ENCODE assay signal across 29 cellular contexts in genomic region chr17:40718904-40719303, GRCh38. TPM values are rescaled to one million over a fixed set of nuclear protein-coding genes. Genes with fewer than 3 reads are reported as not detected.
"Had no signal": no experiment of that assay in that cellular context is flagged by ENCODE, and none has a peak within 500 bp of the region (broad histone marks: within the 10 kb centered on the region; RNA-seq: fewer than 3 reads in every experiment).

No MANE protein-coding gene starts in this region.

- DNase-seq: activated CD4-positive, alpha-beta T cell treated with anti-CD3 and anti-CD28 coated beads, Interleukin-2, amount 10 ng/mL, durations not matched to agents 7 days and 5 days; activated CD4-positive, CD25-positive, alpha-beta regulatory T cell treated with anti-CD3 and anti-CD28 coated beads, Interleukin-2, amount 50 U/mL, for 72 hours; activated CD8-positive, alpha-beta T cell treated with anti-CD3 and anti-CD28 coated beads, Interleukin-2, amount 10 ng/mL, durations not matched to agents 7 days and 5 days; activated gamma-delta T cell; activated naive CD4-positive, alpha-beta T cell treated with anti-CD3 and anti-CD28 coated beads, Interleukin-2, amount 50 U/mL, for 16 hours; activated naive CD8-positive, alpha-beta T cell treated with anti-CD3 and anti-CD28 coated beads, Interleukin-2, amount 50 U/mL, for 24 hours; aorta; brain microvascular endothelial cell; central memory CD4-positive, alpha-beta T cell; dermis blood vessel endothelial cell; effector memory CD4-positive, alpha-beta T cell; heart left ventricle; kidney; lower lobe of right lung; naive thymus-derived CD4-positive, alpha-beta T cell; occipital lobe; posterior cingulate gyrus; right lobe of liver; small intestine; stimulated activated CD4-positive, alpha-beta T cell treated with anti-CD3 and anti-CD28 coated beads, Interleukin-2, amount 100 ng/mL, for 24 hours; transverse colon; WERI-Rb-1 had no signal

- FAIRE-seq: kidney, small intestine had no signal

- H3K27me3 ChIP-seq: right lobe of liver, vagina had no signal

- H3K36me3 ChIP-seq: brain microvascular endothelial cell, heart left ventricle, lower lobe of right lung, right lobe of liver, transverse colon, vagina, WERI-Rb-1 had no signal

- ATAC-seq: activated CD8-positive, alpha-beta T cell treated with anti-CD3 and anti-CD28 coated beads, Interleukin-2, amount 10 ng/mL, durations not matched to agents 7 days and 5 days; activated naive CD8-positive, alpha-beta T cell treated with anti-CD3 and anti-CD28 coated beads, Interleukin-2, amount 50 U/mL, for 24 hours; heart left ventricle; lower lobe of right lung; naive thymus-derived CD4-positive, alpha-beta T cell; right lobe of liver; stimulated activated memory B cell treated with anti-CD40 and anti-IgM and Interleukin-4, amounts not matched to agents 10 μg/mL and 1 μg/mL and 100 μg/mL, for 72 hours had no signal

- H3K9me3 ChIP-seq: heart left ventricle, lower lobe of right lung, right lobe of liver, transverse colon, vagina had no signal

- H3K4me1 ChIP-seq: heart left ventricle, lower lobe of right lung, right lobe of liver, transverse colon had no signal

- H3K4me3 ChIP-seq: heart left ventricle, lower lobe of right lung, right lobe of liver, transverse colon, vagina had no signal

- H3K27ac ChIP-seq: brain microvascular endothelial cell, heart left ventricle, lower lobe of right lung, right lobe of liver, transverse colon, vagina, WERI-Rb-1 had no signal

RNA-seq across cellular contexts. Expression of gene KRT24, which starts 15.4 kb away (rescaled TPM):
- total RNA-seq: activated CD4-positive, alpha-beta T cell treated with anti-CD3 and anti-CD28 coated beads, Interleukin-2, amount 10 ng/mL, durations not matched to agents 7 days and 5 days; activated CD8-positive, alpha-beta T cell treated with anti-CD3 and anti-CD28 coated beads, Interleukin-2, amount 10 ng/mL, durations not matched to agents 7 days and 5 days; activated T-helper 1 cell treated with anti-CD3 and anti-CD28 coated beads, Interleukin-12 subunit alpha, Interleukin-12 subunit beta, Interleukin-2, Interleukin-4 antibody, amounts not matched to agents 30 ng/mL and 10 ng/mL and 1 ng/mL, durations not matched to agents 14 hours and 24 hours and 36 hours; aorta; dermis blood vessel endothelial cell; heart left ventricle; lower lobe of right lung; naive thymus-derived CD4-positive, alpha-beta T cell; neural crest cell; occipital lobe; right lobe of liver; T-helper 2 cell treated with Interferon-gamma antibody and Interleukin-4, amounts not matched to agents 100 ng/mL and 5 ng/mL, for 36 hours; temporal lobe had no signal
- polyA plus RNA-seq: heart left ventricle; naive thymus-derived CD4-positive, alpha-beta T cell had no signal

RNA-seq across cellular contexts. Expression of gene KRT25, which starts 36.2 kb away (rescaled TPM):
- total RNA-seq: activated CD4-positive, alpha-beta T cell treated with anti-CD3 and anti-CD28 coated beads, Interleukin-2, amount 10 ng/mL, durations not matched to agents 7 days and 5 days; activated CD8-positive, alpha-beta T cell treated with anti-CD3 and anti-CD28 coated beads, Interleukin-2, amount 10 ng/mL, durations not matched to agents 7 days and 5 days; activated T-helper 1 cell treated with anti-CD3 and anti-CD28 coated beads, Interleukin-12 subunit alpha, Interleukin-12 subunit beta, Interleukin-2, Interleukin-4 antibody, amounts not matched to agents 30 ng/mL and 10 ng/mL and 1 ng/mL, durations not matched to agents 14 hours and 24 hours and 36 hours; aorta; dermis blood vessel endothelial cell; heart left ventricle; kidney; lower lobe of right lung; naive thymus-derived CD4-positive, alpha-beta T cell; neural crest cell; occipital lobe; right lobe of liver; T-helper 2 cell treated with Interferon-gamma antibody and Interleukin-4, amounts not matched to agents 100 ng/mL and 5 ng/mL, for 36 hours; transverse colon; vagina had no signal
- polyA plus RNA-seq: aorta; esophagus; heart left ventricle; naive thymus-derived CD4-positive, alpha-beta T cell; small intestine had no signal

RNA-seq across cellular contexts. Expression of gene KRT26, which starts 53.1 kb away (rescaled TPM):
- total RNA-seq: activated CD4-positive, alpha-beta T cell treated with anti-CD3 and anti-CD28 coated beads, Interleukin-2, amount 10 ng/mL, durations not matched to agents 7 days and 5 days; activated CD8-positive, alpha-beta T cell treated with anti-CD3 and anti-CD28 coated beads, Interleukin-2, amount 10 ng/mL, durations not matched to agents 7 days and 5 days; activated T-helper 1 cell treated with anti-CD3 and anti-CD28 coated beads, Interleukin-12 subunit alpha, Interleukin-12 subunit beta, Interleukin-2, Interleukin-4 antibody, amounts not matched to agents 30 ng/mL and 10 ng/mL and 1 ng/mL, durations not matched to agents 14 hours and 24 hours and 36 hours; aorta; dermis blood vessel endothelial cell; heart left ventricle; kidney; lower lobe of right lung; naive thymus-derived CD4-positive, alpha-beta T cell; neural crest cell; occipital lobe; right lobe of liver; T-helper 2 cell treated with Interferon-gamma antibody and Interleukin-4, amounts not matched to agents 100 ng/mL and 5 ng/mL, for 36 hours; temporal lobe; transverse colon; vagina had no signal
- polyA plus RNA-seq: aorta; esophagus; heart left ventricle; naive thymus-derived CD4-positive, alpha-beta T cell; small intestine had no signal

RNA-seq across cellular contexts. Expression of gene KRT222, which starts 53.9 kb away (rescaled TPM):
- total RNA-seq: activated CD4-positive, alpha-beta T cell treated with anti-CD3 and anti-CD28 coated beads, Interleukin-2, amount 10 ng/mL, durations not matched to agents 7 days and 5 days; activated CD8-positive, alpha-beta T cell treated with anti-CD3 and anti-CD28 coated beads, Interleukin-2, amount 10 ng/mL, durations not matched to agents 7 days and 5 days; activated T-helper 1 cell treated with anti-CD3 and anti-CD28 coated beads, Interleukin-12 subunit alpha, Interleukin-12 subunit beta, Interleukin-2, Interleukin-4 antibody, amounts not matched to agents 30 ng/mL and 10 ng/mL and 1 ng/mL, durations not matched to agents 14 hours and 24 hours and 36 hours; naive thymus-derived CD4-positive, alpha-beta T cell; T-helper 2 cell treated with Interferon-gamma antibody and Interleukin-4, amounts not matched to agents 100 ng/mL and 5 ng/mL, for 36 hours; vagina had no signal
- polyA plus RNA-seq: aorta; heart left ventricle; naive thymus-derived CD4-positive, alpha-beta T cell had no signal
